Comparison of ENCODE assay signal across 10 cellular contexts in genomic region chr16:66266436-66267286, GRCh38.
A peak's percentile ranks its signal among the peaks of the same experiment; 100 is the strongest.
DNase-seq lines count a peak whose midpoint lies in the region; ATAC-seq, FAIRE-seq and TF ChIP-seq lines count a peak whose summit lies in the region.
"Had no signal": no experiment of that assay in that cellular context is flagged by ENCODE, and none has a peak within 500 bp of the region (broad histone marks: within the 10 kb centered on the region; RNA-seq: fewer than 3 reads in every experiment).

No MANE protein-coding gene starts in this region.

- H3K27ac Mint-ChIP-seq in mesothelial cell of epicardium, result peak overlapping the region; percentile 92

- POLR2A ChIA-PET in IMR-90 (lab: Charles Lee; ENCODE audit: unreplicated experiment), result no interaction called here

- H4K91ac ChIP-seq in IMR-90 (ENCODE audit: insufficient read depth, low read depth, low read length), result peak overlapping the region; percentile 96

- intact Hi-C loops in IMR-90 (cut with micrococcal nuclease), result loop anchor here (2.0 to 5.0 kb wide), 7 partner anchors 74 to 1144 kb away; partner anchors contain the start of gene CDH11

- H3K9ac ChIP-seq in IMR-90 (ENCODE audit: low read depth, low read length), result peak overlapping the region; percentile 23; the same call in 1 of the 2 replicates

- peak overlapping the region; percentile 17 for H2BK5ac ChIP-seq in IMR-90 (ENCODE audit: low read depth, low read length, poor library complexity, severe bottlenecking)

- H2AK9ac ChIP-seq in IMR-90 (replicated peaks; ENCODE audit: low read depth, low read length, poor library complexity), result peak overlapping the region; percentile 83

- 6% methylated on average over 12 of the region's 24 CpGs; no CpG with 5 or more reads in 1 of the 2 experiments for WGBS in IMR-90 (ENCODE audit: extremely low coverage in 2 of 2, insufficient read length in 1 of 2), 2 experiments

- H3K4me3 Mint-ChIP-seq in mesothelial cell of epicardium, result no peak overlapping the region

- peak overlapping the region; percentile 56 for H4K5ac ChIP-seq in IMR-90 (ENCODE audit: low read depth, low read length)

- peaks cover 17% of the 10 kb centered on the region for H3K9me1 ChIP-seq in IMR-90 (ENCODE audit: insufficient read depth, low read length)

- peak; percentile 57 for ATAC-seq in IMR-90 (ENCODE audit: low read depth)

- dilution Hi-C loops in IMR-90 (cut with HindIII; ENCODE audit: low sequenced_read_pairs, unreplicated experiment), result no loop called here

- peaks cover 13% of the 10 kb centered on the region for H3K27me3 Mint-ChIP-seq in mesothelial cell of epicardium (ENCODE audit: low read depth)

- no peaks in the 10 kb centered on the region for H3K36me3 Mint-ChIP-seq in mesothelial cell of epicardium

- in situ Hi-C loops in IMR-90 (cut with MboI; ENCODE audit: low sequenced_read_pairs), result no loop called here

- H2BK120ac ChIP-seq in IMR-90 (ENCODE audit: low read depth, low read length), result peak overlapping the region; percentile 98

- FAIRE-seq in endometrium (lab: Jason Lieb, UNC), result peak; percentile 97

- peak overlapping the region; percentile 94 for H3K23ac ChIP-seq in IMR-90 (ENCODE audit: low read depth, low read length)

- peak overlapping the region; percentile 73; the same call in 1 of the 2 replicates for H3K56ac ChIP-seq in IMR-90 (ENCODE audit: extremely low read depth, insufficient read depth, low read length)

- H3K18ac ChIP-seq in IMR-90 (ENCODE audit: low read depth, low read length), result peak overlapping the region; percentile 70

- peak overlapping the region; percentile 98 for H2BK20ac ChIP-seq in IMR-90 (ENCODE audit: low read depth, low read length)

- no peaks in the 10 kb centered on the region for H3K9me3 ChIP-seq in IMR-90 (ENCODE audit: control insufficient read depth, insufficient read depth, low read length)

- peak overlapping the region; percentile 68 for H3K27ac ChIP-seq in IMR-90 (ENCODE audit: insufficient read depth, low read length)

- no peaks in the 10 kb centered on the region for H3K9me3 Mint-ChIP-seq in mesothelial cell of epicardium

- peak overlapping the region; percentile 99 for H2BK15ac ChIP-seq in IMR-90 (ENCODE audit: low read depth, low read length)

- peak; percentile 22 for TF ChIP-seq RAD21 in IMR-90 (IDR thresholded peaks at IDR 0.05; ENCODE audit: low read length)

- peak overlapping the region; percentile 14 for H3K4me2 ChIP-seq in IMR-90 (ENCODE audit: low read depth, low read length)

- DNase-seq in IMR-90, result peak; percentile 90
- DNase-seq in mesothelial cell of epicardium (ENCODE audit: low spot score in 2 of 2, unreplicated experiment in 2 of 2), result peak; percentile 53 to 72
- DNase-seq in ureter (ENCODE audit: low spot score), result peak; percentile 58
- DNase-seq in stimulated activated naive CD4-positive, alpha-beta T cell (lab: John Stamatoyannopoulos, UW), result no peak
- DNase-seq in NCI-H345 (lab: John Stamatoyannopoulos, UW), result no peak
- DNase-seq in RKO (ENCODE audit: low spot score), result no peak
- DNase-seq: NCI-H1436 treated with DMSO at 0.1 percent for 48 hours; SIG-M5; stimulated activated CD4-positive, alpha-beta T cell treated with anti-CD3 and anti-CD28 coated beads, Interleukin-2, amount 100 ng/mL, for 24 hours had no signal

- H4K20me1 ChIP-seq in IMR-90 (ENCODE audit: insufficient read depth, low read length), result no peaks in the 10 kb centered on the region

- peak overlapping the region; percentile 83 for H3K14ac ChIP-seq in IMR-90 (replicated peaks; ENCODE audit: low read depth, low read length)

- H2AFZ ChIP-seq in IMR-90 (replicated peaks; ENCODE audit: low read length, poor library complexity), result peak overlapping the region; percentile 88

- H3K36me3 ChIP-seq in IMR-90 (ENCODE audit: control insufficient read depth, insufficient read depth, low read length), result no peaks in the 10 kb centered on the region

- H2AK5ac ChIP-seq in IMR-90 (ENCODE audit: low read depth, low read length), result peak overlapping the region; percentile 95

- H3K27me3 ChIP-seq in IMR-90 (ENCODE audit: control insufficient read depth, insufficient read depth, low read length), result no peaks in the 10 kb centered on the region

- no TSS peak for BruUV-seq in IMR-90 (replicated peaks; lab: Mats Ljungman, UMichigan)

- H3K4me1 Mint-ChIP-seq in mesothelial cell of epicardium, result peaks cover 67% of the 10 kb centered on the region

- H3K4me3 ChIP-seq in IMR-90 (ENCODE audit: insufficient read depth, low read depth, low read length), result no peak overlapping the region

- peak overlapping the region; percentile 98 for H3K4ac ChIP-seq in IMR-90 (ENCODE audit: low read depth, low read length)

- TF ChIP-seq CTCF in IMR-90 (conservative IDR thresholded peaks at IDR 0.05; ENCODE audit: low read depth, low read length), result no peak
- TF ChIP-seq CTCF in mesothelial cell of epicardium (IDR thresholded peaks at IDR 0.05; ENCODE audit: unreplicated experiment), result no peak

- no peak for TF ChIP-seq POLR2A in IMR-90 (IDR thresholded peaks at IDR 0.05; ENCODE audit: low read depth, low read length)

- H3K4me1 ChIP-seq in IMR-90 (ENCODE audit: control insufficient read depth, insufficient read depth, low read length), result peaks cover 31% of the 10 kb centered on the region

- H4K8ac ChIP-seq in IMR-90 (ENCODE audit: low read depth in 2 of 2, low read length in 2 of 2), result peak overlapping the region; percentile 69 to 94

- H3K79me1 ChIP-seq in IMR-90 (ENCODE audit: low read depth in 1 of 2, low read length in 2 of 2), result no peaks in the 10 kb centered on the region

- CTCF ChIA-PET in IMR-90 (lab: Yijun Ruan, JAX), result interaction anchor here (0.7 to 1.9 kb wide), 3 partner anchors 12 to 331 kb away, joined by 3 to 4 read pairs (median 3); no protein-coding TSS in a partner anchor

TF ChIP-seq in IMR-90, 13 proteins besides CTCF, POLR2A, EP300 and RAD21:
- no peak for TF ChIP-seq MAFK (IDR thresholded peaks at IDR 0.05; ENCODE audit: low read depth, low read length)
- TF ChIP-seq MAZ (IDR thresholded peaks at IDR 0.05; ENCODE audit: borderline replicate concordance, low read depth, low read length), result no peak
- TF ChIP-seq RFX5 (IDR thresholded peaks at IDR 0.05; ENCODE audit: low read depth, low read length), result no peak
- TF ChIP-seq NFE2L2 (IDR thresholded peaks at IDR 0.05; ENCODE audit: low read depth, low read length), result no peak
- no peak for TF ChIP-seq ELK1 (IDR thresholded peaks at IDR 0.05; ENCODE audit: borderline replicate concordance, low read depth, low read length)
- TF ChIP-seq SMC3 (IDR thresholded peaks at IDR 0.05; ENCODE audit: low read depth, low read length), result 0 out of 2 replicates have a peak, but pooled peaks have one; percentile 16
- no peak for TF ChIP-seq FOS (IDR thresholded peaks at IDR 0.05; ENCODE audit: low read depth, low read length)
- TF ChIP-seq MXI1 (IDR thresholded peaks at IDR 0.05; ENCODE audit: borderline replicate concordance, low read depth, low read length), result no peak
- peak; percentile 34; the same call in 1 of the 2 replicates for TF ChIP-seq BHLHE40 (IDR thresholded peaks at IDR 0.05; ENCODE audit: low read depth, low read length)

Comparison
In these comparisons a context has a peak if more than half of its experiments do, and no peak if none do; other contexts are left out.
1. DNase-seq: peak in IMR-90 (single experiment), mesothelial cell of epicardium (2 of 2) and ureter (single experiment); none in stimulated activated naive CD4-positive, alpha-beta T cell (0 of 6), NCI-H345 (single experiment) and RKO (single experiment).